ENCODE assay signal across 2 cellular contexts in the genomic region with DNA sequence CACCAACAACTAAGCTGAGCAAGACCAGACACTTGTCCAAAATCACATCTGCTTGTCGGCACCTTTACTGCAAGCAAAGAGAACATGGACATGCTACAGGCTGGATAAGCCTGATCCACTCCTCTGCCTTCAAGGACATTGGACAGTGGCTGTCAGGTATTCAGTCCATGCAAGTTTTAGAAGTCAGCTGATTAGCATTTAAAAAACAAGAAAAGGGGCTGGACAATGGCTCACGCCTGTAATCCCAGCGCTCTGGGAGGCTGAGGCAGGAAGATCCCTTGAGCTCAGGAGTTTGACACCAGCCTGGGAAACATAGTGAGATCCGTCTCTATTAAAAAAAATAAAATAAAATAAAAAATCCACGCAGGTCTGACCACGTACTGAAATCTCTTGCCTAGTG.
TF ChIP-seq lines count a peak whose summit lies in the region.

No MANE protein-coding gene starts in this region.

TF ChIP-seq in HepG2, 621 proteins besides CTCF, POLR2A, EP300 and RAD21:
- TF ChIP-seq FOXJ3 (CRISPR knock-in tag; IDR thresholded peaks at IDR 0.05; ENCODE audit: borderline replicate concordance) = no peak
- 0 out of 2 replicates have a peak, but pooled peaks have one; percentile 36 for TF ChIP-seq SMYD3 (CRISPR knock-in tag; IDR thresholded peaks at IDR 0.05)
- TF ChIP-seq, protein P1, sequence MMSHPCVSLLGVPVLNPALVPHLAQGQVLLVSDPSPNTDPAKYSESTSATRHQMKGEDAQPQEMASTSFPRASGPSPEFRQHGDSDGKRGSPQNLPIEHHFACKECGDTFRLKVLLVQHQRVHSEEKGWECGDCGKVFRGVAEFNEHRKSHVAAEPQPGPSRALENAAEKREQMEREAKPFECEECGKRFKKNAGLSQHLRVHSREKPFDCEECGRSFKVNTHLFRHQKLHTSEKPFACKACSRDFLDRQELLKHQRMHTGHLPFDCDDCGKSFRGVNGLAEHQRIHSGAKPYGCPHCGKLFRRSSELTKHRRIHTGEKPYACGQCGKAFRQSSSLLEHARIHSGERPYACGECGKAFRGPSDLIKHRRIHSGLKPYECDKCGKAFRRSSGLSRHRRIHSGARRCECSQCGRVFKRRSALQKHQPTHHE (CRISPR knock-in tag; IDR thresholded peaks at IDR 0.05; ENCODE audit: borderline replicate concordance) = no peak
- TF ChIP-seq, protein P2, sequence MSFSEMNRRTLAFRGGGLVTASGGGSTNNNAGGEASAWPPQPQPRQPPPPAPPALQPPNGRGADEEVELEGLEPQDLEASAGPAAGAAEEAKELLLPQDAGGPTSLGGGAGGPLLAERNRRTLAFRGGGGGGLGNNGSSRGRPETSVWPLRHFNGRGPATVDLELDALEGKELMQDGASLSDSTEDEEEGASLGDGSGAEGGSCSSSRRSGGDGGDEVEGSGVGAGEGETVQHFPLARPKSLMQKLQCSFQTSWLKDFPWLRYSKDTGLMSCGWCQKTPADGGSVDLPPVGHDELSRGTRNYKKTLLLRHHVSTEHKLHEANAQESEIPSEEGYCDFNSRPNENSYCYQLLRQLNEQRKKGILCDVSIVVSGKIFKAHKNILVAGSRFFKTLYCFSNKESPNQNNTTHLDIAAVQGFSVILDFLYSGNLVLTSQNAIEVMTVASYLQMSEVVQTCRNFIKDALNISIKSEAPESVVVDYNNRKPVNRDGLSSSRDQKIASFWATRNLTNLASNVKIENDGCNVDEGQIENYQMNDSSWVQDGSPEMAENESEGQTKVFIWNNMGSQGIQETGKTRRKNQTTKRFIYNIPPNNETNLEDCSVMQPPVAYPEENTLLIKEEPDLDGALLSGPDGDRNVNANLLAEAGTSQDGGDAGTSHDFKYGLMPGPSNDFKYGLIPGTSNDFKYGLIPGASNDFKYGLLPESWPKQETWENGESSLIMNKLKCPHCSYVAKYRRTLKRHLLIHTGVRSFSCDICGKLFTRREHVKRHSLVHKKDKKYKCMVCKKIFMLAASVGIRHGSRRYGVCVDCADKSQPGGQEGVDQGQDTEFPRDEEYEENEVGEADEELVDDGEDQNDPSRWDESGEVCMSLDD (CRISPR knock-in tag; IDR thresholded peaks at IDR 0.05; ENCODE audit: borderline replicate concordance) = no peak

TF ChIP-seq in GM12878, 131 proteins besides CTCF, POLR2A, EP300 and RAD21:
- TF ChIP-seq CREB1 (IDR thresholded peaks at IDR 0.05; ENCODE audit: low read depth) (no peak), ZNF24 (IDR thresholded peaks at IDR 0.05) (no peak), MYB (IDR thresholded peaks at IDR 0.05; ENCODE audit: borderline replicate concordance, low read depth, low read length) (no peak)
